ENCODE assay signal across 20 cellular contexts in the genomic region with DNA sequence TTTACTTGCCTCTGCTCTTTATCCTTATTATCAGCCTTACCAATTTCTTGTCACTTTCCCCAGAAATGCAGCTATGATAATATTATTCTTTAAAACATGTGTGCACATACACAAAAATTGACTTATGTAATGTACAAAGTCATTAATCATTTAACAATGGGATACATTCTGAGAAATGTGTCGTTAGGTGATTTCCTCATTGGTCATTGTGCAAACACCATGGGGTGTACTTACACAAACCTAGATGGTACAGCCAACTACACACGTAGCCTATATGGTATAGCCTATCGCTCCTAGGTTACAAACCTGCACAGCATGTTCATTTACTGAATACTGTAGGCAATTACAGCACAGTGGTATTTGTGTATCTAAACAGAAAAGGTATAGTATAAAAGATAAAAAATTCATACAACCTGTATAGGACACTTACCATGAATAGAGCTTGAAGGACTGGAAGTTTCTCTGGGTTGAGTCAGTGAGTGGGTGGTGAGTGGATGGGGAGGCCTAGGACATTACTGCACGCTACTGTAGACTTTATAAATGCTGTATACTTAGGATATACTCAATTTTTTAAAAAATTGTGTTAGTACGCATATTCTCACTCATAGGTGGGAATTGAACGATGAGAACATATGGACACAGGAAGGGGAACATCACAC. TPM values are rescaled to one million over a fixed set of nuclear protein-coding genes. Genes with fewer than 3 reads are reported as not detected.
DNase-seq lines count a peak whose midpoint lies in the region; ATAC-seq, FAIRE-seq and TF ChIP-seq lines count a peak whose summit lies in the region.
"Had no signal": no experiment of that assay in that cellular context is flagged by ENCODE, and none has a peak within 500 bp of the region (broad histone marks: within the 10 kb centered on the region; RNA-seq: fewer than 3 reads in every experiment).

No MANE protein-coding gene starts in this region.

- no peaks in the 10 kb centered on the region for H3K9me3 ChIP-seq in A549
- no peaks in the 10 kb centered on the region for H3K9me3 ChIP-seq in endothelial cell of umbilical vein (replicated peaks; ENCODE audit: control insufficient read depth, insufficient read depth, low read length)
- no peaks in the 10 kb centered on the region for H3K9me3 ChIP-seq in H9 (ENCODE audit: control insufficient read depth, low read depth, low read length)
- H3K9me3 ChIP-seq: BLaER1 had no signal

- no peaks in the 10 kb centered on the region; a peak in 1 of 7 replicates for H3K36me3 Mint-ChIP-seq in H9 (ENCODE audit: insufficient read depth in 1 of 3, low read depth in 3 of 3)

- no peak for TF ChIP-seq EP300 in A549 (IDR thresholded peaks at IDR 0.05)

- BruUV-seq in endothelial cell of umbilical vein (replicated peaks; lab: Mats Ljungman, UMichigan), result no TSS peak

- H3K4ac ChIP-seq in H9 (ENCODE audit: low read depth, low read length), result no peak overlapping the region

- no peaks in the 10 kb centered on the region for H3K27me3 Mint-ChIP-seq in H9 (ENCODE audit: low read depth)
- H3K27me3 Mint-ChIP-seq: CD8-positive, alpha-beta memory T cell had no signal

- H4K8ac ChIP-seq in H9 (replicated peaks; ENCODE audit: insufficient read length, low read depth, low read length), result no peak overlapping the region

- no peaks in the 10 kb centered on the region for H3K36me3 ChIP-seq in endothelial cell of umbilical vein (ENCODE audit: control insufficient read depth in 2 of 2, extremely low read depth in 1 of 2, insufficient read depth in 2 of 2, low read length in 2 of 2)
- H3K36me3 ChIP-seq: BLaER1 had no signal

- ATAC-seq in A549 (no peak), HG02981 (IDR thresholded peaks at IDR 0.05; ENCODE audit: unreplicated experiment) (no peak)
- ATAC-seq: GM23338 had no signal

- no peak overlapping the region for H2AK5ac ChIP-seq in H9 (ENCODE audit: insufficient read length, low read length)

- H3K18ac ChIP-seq in H9 (ENCODE audit: insufficient read length, low read depth, low read length), result no peak overlapping the region

- no peak overlapping the region for H3K4me3 Mint-ChIP-seq in H9
- H3K4me3 Mint-ChIP-seq: CD8-positive, alpha-beta memory T cell; GM23338; T-helper 1 cell treated with Interleukin-12 subunit alpha and Interleukin-12 subunit beta and Interleukin-4 antibody, amounts not matched to agents 30 μg/mL and 1 μg/mL, for 36 hours had no signal

- H3K23me2 ChIP-seq in H9 (ENCODE audit: insufficient read length, low read depth, low read length, poor library complexity, severe bottlenecking), result no peaks in the 10 kb centered on the region

- H3K27ac ChIP-seq in A549 (no peak overlapping the region), endothelial cell of umbilical vein (ENCODE audit: insufficient read depth, low read depth, low read length) (no peak overlapping the region), H9 (ENCODE audit: insufficient read length, low read depth, low read length) (no peak overlapping the region)
- H3K27ac ChIP-seq: BLaER1 had no signal

- H3K79me1 ChIP-seq in H9 (ENCODE audit: insufficient read depth, low read depth, low read length, poor library complexity, severe bottlenecking), result peaks cover 3% of the 10 kb centered on the region

- no peak overlapping the region for H3K56ac ChIP-seq in H9 (ENCODE audit: insufficient read length, low read depth, low read length)

- no peak for TF ChIP-seq RAD21 in A549 (conservative IDR thresholded peaks at IDR 0.05 in 1 of 2, IDR thresholded peaks at IDR 0.05 in 1 of 2)

- no peak overlapping the region for H2BK5ac ChIP-seq in H9 (ENCODE audit: insufficient read length, low read length)

- no peak overlapping the region for H4K5ac ChIP-seq in H9 (ENCODE audit: insufficient read length, low read depth, low read length)

- H4K20me1 ChIP-seq in endothelial cell of umbilical vein (replicated peaks; ENCODE audit: control insufficient read depth, extremely low read depth, insufficient read depth, low read length) (peaks cover 11% of the 10 kb centered on the region), H9 (ENCODE audit: control insufficient read depth, insufficient read depth, insufficient read length) (no peaks in the 10 kb centered on the region)

- 63% methylated on average over 6 of the region's 6 CpGs for WGBS in A549 (ENCODE audit: missing lambda C conversion rate)
- WGBS in H9 (ENCODE audit: extremely low coverage, insufficient read length, low lambda C conversion rate), result no CpG with 5 or more reads among the region's 6 CpGs

- H3K23ac ChIP-seq in H9 (ENCODE audit: insufficient read length, low read depth, low read length), result no peak overlapping the region

- H2BK120ac ChIP-seq in H9 (ENCODE audit: low read depth, low read length, poor library complexity, severe bottlenecking), result no peak overlapping the region

- DNase-seq in A549 (ENCODE audit: low read depth in 1 of 2, low spot score in 1 of 2) (peak in 1 of 2 experiments; percentile 9), DMS53 treated with DMSO at 0.1 percent for 48 hours (lab: John Stamatoyannopoulos, UW; ENCODE audit: unreplicated experiment) (peak; percentile 29), MV-4-11 (lab: John Stamatoyannopoulos, UW) (peak; percentile 28), endothelial cell of umbilical vein (ENCODE audit: low read depth, low spot score) (peak; percentile 56), GDM1 (lab: John Stamatoyannopoulos, UW) (no peak), H9 (no peak), DMS79 (lab: John Stamatoyannopoulos, UW) (no peak)
- DNase-seq: CD8-positive, alpha-beta memory T cell; NCI-H1048; NCI-H146; NCI-H2081 treated with DMSO at 0.1 percent for 48 hours; NCI-H2227 treated with DMSO at 0.1 percent for 48 hours; NCI-H524 treated with DMSO at 0.1 percent for 48 hours; SHP77 treated with DMSO at 0.1 percent for 48 hours had no signal

- H2AFZ ChIP-seq in endothelial cell of umbilical vein (ENCODE audit: low read depth, low read length), result no peak overlapping the region
- H2AFZ ChIP-seq in H9 (ENCODE audit: low read length), result no peak overlapping the region
- H2AFZ ChIP-seq: GM23338 had no signal

- peaks cover 37% of the 10 kb centered on the region for H3K79me2 ChIP-seq in endothelial cell of umbilical vein (ENCODE audit: control insufficient read depth, insufficient read depth, low read length)
- no peaks in the 10 kb centered on the region; the same call in 1 of the 2 replicates for H3K79me2 ChIP-seq in H9 (ENCODE audit: insufficient read depth, low read length)

- TF ChIP-seq CTCF in A549 (IDR thresholded peaks at IDR 0.05), result no peak
- TF ChIP-seq CTCF in endothelial cell of umbilical vein (IDR thresholded peaks at IDR 0.05; ENCODE audit: extremely low read depth in 1 of 2, insufficient read depth in 1 of 2, low read depth in 1 of 2, low read length in 2 of 2), result no peak
- TF ChIP-seq CTCF in H9 (conservative IDR thresholded peaks at IDR 0.05), result no peak

- H3K27ac Mint-ChIP-seq in H9, result no peak overlapping the region
- H3K27ac Mint-ChIP-seq: CD8-positive, alpha-beta memory T cell; GM23338; T-helper 1 cell treated with Interleukin-12 subunit alpha and Interleukin-12 subunit beta and Interleukin-4 antibody, amounts not matched to agents 30 μg/mL and 1 μg/mL, for 36 hours had no signal

- no peaks in the 10 kb centered on the region; a peak in 1 of 5 replicates for H3K9me3 Mint-ChIP-seq in H9
- H3K9me3 Mint-ChIP-seq: CD8-positive, alpha-beta memory T cell; GM23338; T-helper 1 cell treated with Interleukin-12 subunit alpha and Interleukin-12 subunit beta and Interleukin-4 antibody, amounts not matched to agents 30 μg/mL and 1 μg/mL, for 36 hours had no signal

- TF ChIP-seq POLR2A in A549 (IDR thresholded peaks at IDR 0.05; ENCODE audit: low read length), result no peak
- TF ChIP-seq POLR2A in endothelial cell of umbilical vein (IDR thresholded peaks at IDR 0.05; ENCODE audit: low read depth, low read length), result no peak

- H3K4me1 Mint-ChIP-seq in H9, result peaks cover 22 to 35% of the 10 kb centered on the region in 2 experiments

- dilution Hi-C loops in endothelial cell of umbilical vein (cut with MboI; ENCODE audit: extremely low pct_ligation_motif_present, low sequenced_read_pairs), result no loop called here

- POLR2A ChIA-PET in A549 (lab: Yijun Ruan, JAX) (no interaction called here), endothelial cell of umbilical vein (lab: Charles Lee) (no interaction called here)

- no peak overlapping the region for H3K14ac ChIP-seq in H9 (ENCODE audit: insufficient read depth, low read length)

- no peak overlapping the region for H2BK12ac ChIP-seq in H9 (ENCODE audit: insufficient read length, low read depth, low read length)

- H3K4me3 ChIP-seq in A549, result no peak overlapping the region
- no peak overlapping the region for H3K4me3 ChIP-seq in endothelial cell of umbilical vein (replicated peaks in 1 of 3; ENCODE audit: insufficient read depth in 1 of 3, low read depth in 1 of 3, low read length in 3 of 3)
- H3K4me3 ChIP-seq: BLaER1, GM23338 had no signal

- intact Hi-C loops in endothelial cell of umbilical vein (cut with micrococcal nuclease), result loop anchor here (5.0 to 10.0 kb wide), 2 partner anchors 163 to 536 kb away; no protein-coding TSS in a partner anchor

- no peak overlapping the region for H2BK15ac ChIP-seq in H9 (ENCODE audit: low read depth, low read length)

- CTCF ChIA-PET in A549 (lab: Yijun Ruan, JAX), result interaction anchor here (1.2 kb wide), 1 partner anchor 121 kb away, joined by 3 read pairs; no protein-coding TSS in a partner anchor
- CTCF ChIA-PET in endothelial cell of umbilical vein (lab: Charles Lee), result no interaction called here

- no peak overlapping the region for H3T11ph ChIP-seq in H9 (ENCODE audit: low read length)

- no peaks in the 10 kb centered on the region for H3K9me1 ChIP-seq in endothelial cell of umbilical vein (replicated peaks; ENCODE audit: control insufficient read depth, extremely low read depth, insufficient read depth, low read length)

- peaks cover 40% of the 10 kb centered on the region for H3K4me1 ChIP-seq in A549
- H3K4me1 ChIP-seq in endothelial cell of umbilical vein (ENCODE audit: control insufficient read depth, extremely low read depth, insufficient read depth, low read length), result peaks cover 38% of the 10 kb centered on the region
- no peaks in the 10 kb centered on the region for H3K4me1 ChIP-seq in H9 (ENCODE audit: insufficient read depth, low read length)

- H3K27me3 ChIP-seq in endothelial cell of umbilical vein (ENCODE audit: control insufficient read depth in 2 of 2, insufficient read depth in 2 of 2, low read length in 2 of 2) (no peaks in the 10 kb centered on the region), H9 (ENCODE audit: insufficient read depth, low read length) (no peaks in the 10 kb centered on the region)
- H3K27me3 ChIP-seq: BLaER1 had no signal

- FAIRE-seq in A549 (lab: Jason Lieb, UNC), result no peak
- no peak for FAIRE-seq in endothelial cell of umbilical vein (lab: Jason Lieb, UNC)
- FAIRE-seq: GM12891, RCC 7860 had no signal

- no peak overlapping the region for H2BK20ac ChIP-seq in H9 (ENCODE audit: low read depth, low read length, poor library complexity, severe bottlenecking)

- H3K9ac ChIP-seq in endothelial cell of umbilical vein (replicated peaks; ENCODE audit: extremely low read depth, insufficient read depth, low read length) (no peak overlapping the region), H9 (ENCODE audit: extremely low read depth, insufficient read length, low read length) (no peak overlapping the region)
- H3K9ac ChIP-seq: BLaER1 had no signal

- no peak overlapping the region for H4K91ac ChIP-seq in H9 (ENCODE audit: insufficient read length, low read depth, low read length)

- peak overlapping the region; percentile 44; the same call in 2 of the 3 replicates for H3K4me2 ChIP-seq in A549
- H3K4me2 ChIP-seq in endothelial cell of umbilical vein (ENCODE audit: insufficient read depth, low read length), result no peak overlapping the region
- H3K4me2 ChIP-seq in H9 (ENCODE audit: insufficient read depth, insufficient read length, low read length), result no peak overlapping the region
- H3K4me2 ChIP-seq: BLaER1, GM23338 had no signal

RNA-seq across cellular contexts. Expression of a gene that starts 56.9 kb away (rescaled TPM):
- polyA plus RNA-seq in A549 (2011; rRNA removed) (10.5 and 13.1 TPM in 2 replicates), A549 (2017; fragmentation: RNase III; extraction: RNeasy Plus Mini Kit Qiagen cat#74134 plus additional on column Dnase treatment) (5.8 to 6.1 TPM (median 6.1 TPM) in 3 replicates), endothelial cell of umbilical vein (33.5 and 34.1 TPM in 2 replicates)
- 7.3 and 9.1 TPM in 2 replicates for polyA plus RNA-seq in A549 (2012; cell fraction: cytosol; rRNA removed)
- 20.2 and 21.1 TPM in 2 replicates for polyA plus RNA-seq in A549 (2012; cell fraction: nucleus; rRNA removed)
- polyA minus RNA-seq in A549 (2011; rRNA and poly(A)+ RNA removed), result 26.3 and 30.2 TPM in 2 replicates
- total RNA-seq in endothelial cell of umbilical vein (40.3 and 49.2 TPM in 2 replicates), H9 (2021) (36.5 and 44.2 TPM in 2 replicates)
- 29.0 and 33.4 TPM in 2 replicates for polyA plus RNA-seq in endothelial cell of umbilical vein (2011; cell fraction: cytosol; rRNA removed)
- 66.4 and 87.1 TPM in 2 replicates for polyA plus RNA-seq in endothelial cell of umbilical vein (2011; cell fraction: nucleus; rRNA removed)
- 25.4 and 26.9 TPM in 2 replicates for polyA plus RNA-seq in endothelial cell of umbilical vein (2012)
- polyA minus RNA-seq in endothelial cell of umbilical vein, result 78.2 and 79.0 TPM in 2 replicates
- polyA minus RNA-seq in endothelial cell of umbilical vein (2011; cell fraction: cytosol; rRNA and poly(A)+ RNA removed), result 11.5 TPM
- 110 and 144 TPM in 2 replicates for polyA minus RNA-seq in endothelial cell of umbilical vein (2011; cell fraction: nucleus; rRNA and poly(A)+ RNA removed)

Comparison
In these comparisons a context has a peak if more than half of its experiments do, and no peak if none do; other contexts are left out.
1. DNase-seq: peak in DMS53 treated with DMSO at 0.1 percent for 48 hours (single experiment), MV-4-11 (single experiment) and endothelial cell of umbilical vein (single experiment); none in GDM1 (single experiment), H9 (single experiment) and DMS79 (single experiment).